In the genomic region with DNA sequence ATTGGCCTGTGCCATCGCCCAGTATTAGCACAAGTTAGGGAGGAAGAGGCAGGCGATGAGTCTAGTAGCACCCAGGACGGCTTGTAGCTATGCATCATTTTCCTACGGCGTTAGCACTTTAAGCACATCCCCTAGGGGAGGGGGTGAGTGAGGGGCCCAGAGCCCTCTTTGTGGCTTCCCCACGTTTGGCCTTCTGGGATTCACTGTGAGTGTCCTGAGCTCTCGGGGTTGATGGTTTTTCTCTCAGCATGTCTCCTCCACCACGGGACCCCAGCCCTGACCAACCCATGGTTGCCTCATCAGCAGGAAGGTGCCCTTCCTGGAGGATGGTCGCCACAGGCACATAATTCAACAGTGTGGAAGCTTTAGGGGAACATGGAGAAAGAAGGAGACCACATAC, we compare ENCODE assay signal across 1 cellular context.
TF ChIP-seq lines count a peak whose summit lies in the region.

No MANE protein-coding gene starts in this region.

TF ChIP-seq in IMR-90, 13 proteins besides CTCF, POLR2A, EP300 and RAD21 (continued from another document):
- TF ChIP-seq MXI1 (IDR thresholded peaks at IDR 0.05; ENCODE audit: borderline replicate concordance, low read depth, low read length), result no peak
- no peak for TF ChIP-seq CEBPB (IDR thresholded peaks at IDR 0.05; ENCODE audit: low read depth, low read length)
- TF ChIP-seq MAFK (IDR thresholded peaks at IDR 0.05; ENCODE audit: low read depth, low read length), result no peak
- TF ChIP-seq NFE2L2 (IDR thresholded peaks at IDR 0.05; ENCODE audit: low read depth, low read length), result no peak
- no peak for TF ChIP-seq SMC3 (IDR thresholded peaks at IDR 0.05; ENCODE audit: low read depth, low read length)
- TF ChIP-seq RFX5 (IDR thresholded peaks at IDR 0.05; ENCODE audit: low read depth, low read length), result no peak
- no peak for TF ChIP-seq BHLHE40 (IDR thresholded peaks at IDR 0.05; ENCODE audit: low read depth, low read length)
- no peak for TF ChIP-seq MAZ (IDR thresholded peaks at IDR 0.05; ENCODE audit: borderline replicate concordance, low read depth, low read length)
- TF ChIP-seq, protein P1, sequence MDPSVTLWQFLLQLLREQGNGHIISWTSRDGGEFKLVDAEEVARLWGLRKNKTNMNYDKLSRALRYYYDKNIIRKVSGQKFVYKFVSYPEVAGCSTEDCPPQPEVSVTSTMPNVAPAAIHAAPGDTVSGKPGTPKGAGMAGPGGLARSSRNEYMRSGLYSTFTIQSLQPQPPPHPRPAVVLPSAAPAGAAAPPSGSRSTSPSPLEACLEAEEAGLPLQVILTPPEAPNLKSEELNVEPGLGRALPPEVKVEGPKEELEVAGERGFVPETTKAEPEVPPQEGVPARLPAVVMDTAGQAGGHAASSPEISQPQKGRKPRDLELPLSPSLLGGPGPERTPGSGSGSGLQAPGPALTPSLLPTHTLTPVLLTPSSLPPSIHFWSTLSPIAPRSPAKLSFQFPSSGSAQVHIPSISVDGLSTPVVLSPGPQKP (IDR thresholded peaks at IDR 0.05; ENCODE audit: borderline replicate concordance, low read depth, low read length), result no peak
